2 cellular contexts compared by ENCODE assay signal in the genomic region with DNA sequence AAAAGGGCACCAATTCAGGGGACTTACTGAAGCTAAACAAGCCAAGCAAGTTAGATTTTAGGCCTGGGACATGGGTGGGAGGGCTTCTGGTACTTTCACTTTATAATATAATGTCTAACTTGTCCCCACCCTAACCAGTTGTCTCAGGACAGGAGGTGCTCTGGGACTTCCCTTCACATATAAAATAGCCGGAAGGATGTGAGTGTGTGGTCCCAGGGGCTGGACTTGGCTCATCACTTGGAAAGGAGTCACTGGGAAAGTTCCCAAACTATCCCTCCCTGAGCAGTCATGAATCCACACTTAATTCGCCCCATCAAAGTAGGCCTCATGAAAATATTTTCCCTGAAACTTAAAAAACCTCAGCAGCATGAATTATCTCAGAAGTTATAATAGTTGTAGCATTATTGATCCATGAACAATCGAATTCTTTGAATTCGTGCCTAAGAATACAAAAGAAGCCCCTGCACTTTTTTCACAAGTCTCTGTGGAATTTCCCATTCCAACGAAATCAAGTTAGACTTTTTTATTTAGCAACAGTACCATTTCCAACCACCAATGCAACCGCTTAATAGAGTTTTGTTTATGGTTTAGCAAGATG.
TF ChIP-seq lines count a peak whose summit lies in the region.

No MANE protein-coding gene starts in this region.

TF ChIP-seq in HepG2, 621 proteins besides CTCF, POLR2A, EP300 and RAD21:
- TF ChIP-seq FOSL1 (CRISPR knock-in tag; IDR thresholded peaks at IDR 0.05; ENCODE audit: borderline replicate concordance), result no peak
TF ChIP-seq in HepG2: peak in this region for 0.

TF ChIP-seq in endothelial cell of umbilical vein, 7 proteins besides CTCF, POLR2A, EP300 and RAD21:
- TF ChIP-seq, protein P1, sequence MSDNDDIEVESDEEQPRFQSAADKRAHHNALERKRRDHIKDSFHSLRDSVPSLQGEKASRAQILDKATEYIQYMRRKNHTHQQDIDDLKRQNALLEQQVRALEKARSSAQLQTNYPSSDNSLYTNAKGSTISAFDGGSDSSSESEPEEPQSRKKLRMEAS (IDR thresholded peaks at IDR 0.05; ENCODE audit: insufficient read depth, insufficient read length), result no peak
- TF ChIP-seq FOS (IDR thresholded peaks at IDR 0.05; ENCODE audit: borderline replicate concordance, insufficient read depth, low read length) (peak; percentile 18), GATA2 (IDR thresholded peaks at IDR 0.05; ENCODE audit: insufficient read depth, insufficient read length, low read depth, low read length) (no peak)
